In the genomic region with DNA sequence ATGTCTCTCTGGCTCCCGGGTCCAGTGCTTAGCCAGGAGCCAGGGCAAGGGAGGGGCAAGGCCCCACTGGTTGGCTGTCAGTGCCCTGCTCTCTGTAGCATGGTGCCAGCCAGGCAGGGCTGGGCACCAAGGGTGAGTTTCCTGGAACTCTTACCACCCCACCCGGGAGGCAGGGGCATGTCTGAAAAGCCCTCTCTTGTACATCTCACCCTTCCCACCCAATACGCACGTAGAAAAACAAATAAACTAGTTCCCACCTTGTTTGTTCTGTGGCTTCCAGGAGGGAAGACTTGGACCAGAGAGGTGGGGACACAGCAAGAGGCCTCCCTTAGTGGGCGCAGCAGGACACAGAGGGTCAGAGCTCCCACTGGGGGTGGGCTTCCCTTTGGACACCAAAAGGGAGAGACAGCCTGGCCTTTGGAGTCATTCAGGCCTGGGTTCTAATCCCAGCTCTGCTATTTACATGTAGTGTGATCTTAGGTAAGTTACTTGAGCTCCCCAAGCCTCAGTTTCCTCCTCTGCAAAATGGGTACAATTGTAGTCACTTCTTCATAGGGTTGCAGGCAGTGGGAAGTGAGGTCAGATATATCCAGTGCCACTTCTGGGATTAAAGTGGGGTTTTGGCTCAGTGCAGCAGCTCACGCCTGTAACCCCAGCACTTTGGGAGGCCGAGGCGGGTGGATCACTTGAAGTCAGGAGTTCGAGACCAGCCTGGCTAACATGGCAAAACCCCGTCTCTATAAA, we compare ENCODE assay signal across 2 cellular contexts.
TF ChIP-seq lines count a peak whose summit lies in the region.

No MANE protein-coding gene starts in this region.

TF ChIP-seq in A549, 52 proteins besides CTCF, POLR2A, EP300 and RAD21:
- TF ChIP-seq, protein P1, sequence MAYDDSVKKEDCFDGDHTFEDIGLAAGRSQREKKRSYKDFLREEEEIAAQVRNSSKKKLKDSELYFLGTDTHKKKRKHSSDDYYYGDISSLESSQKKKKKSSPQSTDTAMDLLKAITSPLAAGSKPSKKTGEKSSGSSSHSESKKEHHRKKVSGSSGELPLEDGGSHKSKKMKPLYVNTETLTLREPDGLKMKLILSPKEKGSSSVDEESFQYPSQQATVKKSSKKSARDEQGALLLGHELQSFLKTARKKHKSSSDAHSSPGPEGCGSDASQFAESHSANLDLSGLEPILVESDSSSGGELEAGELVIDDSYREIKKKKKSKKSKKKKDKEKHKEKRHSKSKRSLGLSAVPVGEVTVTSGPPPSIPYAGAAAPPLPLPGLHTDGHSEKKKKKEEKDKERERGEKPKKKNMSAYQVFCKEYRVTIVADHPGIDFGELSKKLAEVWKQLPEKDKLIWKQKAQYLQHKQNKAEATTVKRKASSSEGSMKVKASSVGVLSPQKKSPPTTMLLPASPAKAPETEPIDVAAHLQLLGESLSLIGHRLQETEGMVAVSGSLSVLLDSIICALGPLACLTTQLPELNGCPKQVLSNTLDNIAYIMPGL (CRISPR knock-in tag; IDR thresholded peaks at IDR 0.05; ENCODE audit: borderline replicate concordance), result no peak
- no peak for TF ChIP-seq RFX5 (IDR thresholded peaks at IDR 0.05)
- TF ChIP-seq HDAC2 (IDR thresholded peaks at IDR 0.05), result 0 out of 2 replicates have a peak, but pooled peaks have one; percentile 30
- no peak for TF ChIP-seq SMC3 (IDR thresholded peaks at IDR 0.05)
- TF ChIP-seq MYC (IDR thresholded peaks at IDR 0.05; ENCODE audit: borderline replicate concordance, low read length), result no peak
- TF ChIP-seq CEBPB (IDR thresholded peaks at IDR 0.05), result no peak
- no peak for TF ChIP-seq FOSL2 (IDR thresholded peaks at IDR 0.05)
- no peak for TF ChIP-seq FOSL2 (CRISPR knock-in tag; IDR thresholded peaks at IDR 0.05)
- no peak for TF ChIP-seq CBX2 (IDR thresholded peaks at IDR 0.05; ENCODE audit: borderline replicate concordance, low read depth)
- TF ChIP-seq KDM1A (IDR thresholded peaks at IDR 0.05; ENCODE audit: low read depth), result peak; percentile 68

TF ChIP-seq in IMR-90, 13 proteins besides CTCF, POLR2A, EP300 and RAD21:
- TF ChIP-seq MAFK (IDR thresholded peaks at IDR 0.05; ENCODE audit: low read depth, low read length) (no peak), CHD1 (IDR thresholded peaks at IDR 0.05; ENCODE audit: low read depth, low read length) (no peak), NFE2L2 (IDR thresholded peaks at IDR 0.05; ENCODE audit: low read depth, low read length) (no peak), SMC3 (IDR thresholded peaks at IDR 0.05; ENCODE audit: low read depth, low read length) (no peak), RFX5 (IDR thresholded peaks at IDR 0.05; ENCODE audit: low read depth, low read length) (no peak), BHLHE40 (IDR thresholded peaks at IDR 0.05; ENCODE audit: low read depth, low read length) (no peak), RCOR1 (IDR thresholded peaks at IDR 0.05; ENCODE audit: insufficient replicate concordance, low read length) (no peak), MXI1 (IDR thresholded peaks at IDR 0.05; ENCODE audit: borderline replicate concordance, low read depth, low read length) (no peak), CEBPB (IDR thresholded peaks at IDR 0.05; ENCODE audit: low read depth, low read length) (no peak), FOS (IDR thresholded peaks at IDR 0.05; ENCODE audit: low read depth, low read length) (no peak), MAZ (IDR thresholded peaks at IDR 0.05; ENCODE audit: borderline replicate concordance, low read depth, low read length) (no peak)
- TF ChIP-seq, protein P2, sequence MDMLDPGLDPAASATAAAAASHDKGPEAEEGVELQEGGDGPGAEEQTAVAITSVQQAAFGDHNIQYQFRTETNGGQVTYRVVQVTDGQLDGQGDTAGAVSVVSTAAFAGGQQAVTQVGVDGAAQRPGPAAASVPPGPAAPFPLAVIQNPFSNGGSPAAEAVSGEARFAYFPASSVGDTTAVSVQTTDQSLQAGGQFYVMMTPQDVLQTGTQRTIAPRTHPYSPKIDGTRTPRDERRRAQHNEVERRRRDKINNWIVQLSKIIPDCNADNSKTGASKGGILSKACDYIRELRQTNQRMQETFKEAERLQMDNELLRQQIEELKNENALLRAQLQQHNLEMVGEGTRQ (IDR thresholded peaks at IDR 0.05; ENCODE audit: low read depth, low read length), result no peak
- TF ChIP-seq, protein P3, sequence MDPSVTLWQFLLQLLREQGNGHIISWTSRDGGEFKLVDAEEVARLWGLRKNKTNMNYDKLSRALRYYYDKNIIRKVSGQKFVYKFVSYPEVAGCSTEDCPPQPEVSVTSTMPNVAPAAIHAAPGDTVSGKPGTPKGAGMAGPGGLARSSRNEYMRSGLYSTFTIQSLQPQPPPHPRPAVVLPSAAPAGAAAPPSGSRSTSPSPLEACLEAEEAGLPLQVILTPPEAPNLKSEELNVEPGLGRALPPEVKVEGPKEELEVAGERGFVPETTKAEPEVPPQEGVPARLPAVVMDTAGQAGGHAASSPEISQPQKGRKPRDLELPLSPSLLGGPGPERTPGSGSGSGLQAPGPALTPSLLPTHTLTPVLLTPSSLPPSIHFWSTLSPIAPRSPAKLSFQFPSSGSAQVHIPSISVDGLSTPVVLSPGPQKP (IDR thresholded peaks at IDR 0.05; ENCODE audit: borderline replicate concordance, low read depth, low read length), result no peak
TF ChIP-seq in IMR-90: peak in this region for 0.
